1 cellular context compared by ENCODE assay signal in the genomic region with DNA sequence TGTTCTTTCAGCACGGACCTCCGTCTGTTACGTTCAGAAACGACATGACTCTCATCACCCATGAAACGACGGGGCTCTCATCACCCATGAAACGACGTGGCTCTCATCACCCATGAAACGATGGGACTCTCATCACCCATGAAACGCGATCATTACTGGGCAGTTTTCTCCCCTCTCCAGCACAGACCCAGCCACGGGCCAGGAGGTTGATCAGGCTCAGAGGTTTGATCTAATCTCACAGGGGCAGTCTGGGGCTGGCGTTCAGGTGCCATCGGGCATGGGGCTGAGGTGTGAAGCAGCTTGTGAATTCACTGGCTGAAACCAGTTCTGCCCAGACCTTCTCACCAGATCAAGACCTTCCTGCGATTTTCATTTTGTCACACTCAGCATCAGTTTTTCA.
TF ChIP-seq lines count a peak whose summit lies in the region.

No MANE protein-coding gene starts in this region.

TF ChIP-seq in IMR-90, 13 proteins besides CTCF, POLR2A, EP300 and RAD21 (continued from another document):
- TF ChIP-seq, protein P1, sequence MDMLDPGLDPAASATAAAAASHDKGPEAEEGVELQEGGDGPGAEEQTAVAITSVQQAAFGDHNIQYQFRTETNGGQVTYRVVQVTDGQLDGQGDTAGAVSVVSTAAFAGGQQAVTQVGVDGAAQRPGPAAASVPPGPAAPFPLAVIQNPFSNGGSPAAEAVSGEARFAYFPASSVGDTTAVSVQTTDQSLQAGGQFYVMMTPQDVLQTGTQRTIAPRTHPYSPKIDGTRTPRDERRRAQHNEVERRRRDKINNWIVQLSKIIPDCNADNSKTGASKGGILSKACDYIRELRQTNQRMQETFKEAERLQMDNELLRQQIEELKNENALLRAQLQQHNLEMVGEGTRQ (IDR thresholded peaks at IDR 0.05; ENCODE audit: low read depth, low read length), result no peak
